ENCODE assay signal across 2 cellular contexts in genomic region chr2:27378809-27379290, GRCh38.
TF ChIP-seq lines count a peak whose summit lies in the region.

No MANE protein-coding gene starts in this region.

TF ChIP-seq in SK-N-SH, 30 proteins besides CTCF, POLR2A, EP300 and RAD21 (continued from another document):
- no peak for TF ChIP-seq FOXJ3 (CRISPR knock-in tag; IDR thresholded peaks at IDR 0.05)
- no peak for TF ChIP-seq RFX5 (IDR thresholded peaks at IDR 0.05; ENCODE audit: low read length)
- TF ChIP-seq JUND (IDR thresholded peaks at IDR 0.05): no peak; the same call in 1 of the 2 replicates
- TF ChIP-seq SIN3A (IDR thresholded peaks at IDR 0.05; ENCODE audit: borderline replicate concordance, low read depth, low read length): no peak
- no peak for TF ChIP-seq RXRA (IDR thresholded peaks at IDR 0.05; ENCODE audit: borderline replicate concordance, low read depth)
- no peak for TF ChIP-seq ELF1 (IDR thresholded peaks at IDR 0.05)
- no peak for TF ChIP-seq TEAD4 (IDR thresholded peaks at IDR 0.05; ENCODE audit: borderline replicate concordance, insufficient read depth)
- TF ChIP-seq EZH2phosphoT487 (IDR thresholded peaks at IDR 0.05; ENCODE audit: borderline replicate concordance, low read depth): no peak
- no peak for TF ChIP-seq ZBTB33 (IDR thresholded peaks at IDR 0.05; ENCODE audit: borderline replicate concordance, low read depth)
- TF ChIP-seq MEF2A (IDR thresholded peaks at IDR 0.05; ENCODE audit: borderline replicate concordance, low read depth): no peak
- TF ChIP-seq TCF12 (IDR thresholded peaks at IDR 0.05): no peak
- TF ChIP-seq NRF1 (IDR thresholded peaks at IDR 0.05; ENCODE audit: low read depth, low read length): no peak
- no peak for TF ChIP-seq YY1 (IDR thresholded peaks at IDR 0.05; ENCODE audit: low read depth)

TF ChIP-seq in SK-N-SH treated with all-trans-retinoic acid at 6 μM for 48 hours, 23 proteins besides CTCF, POLR2A, EP300 and RAD21 (continued from another document):
- TF ChIP-seq CREB5 (CRISPR knock-in tag; IDR thresholded peaks at IDR 0.05; ENCODE audit: low read depth) (no peak), GLIS3 (CRISPR knock-in tag; IDR thresholded peaks at IDR 0.05) (no peak), SNAI2 (CRISPR knock-in tag; IDR thresholded peaks at IDR 0.05) (no peak), OSR1 (CRISPR knock-in tag; IDR thresholded peaks at IDR 0.05) (no peak), CSRNP3 (CRISPR knock-in tag; IDR thresholded peaks at IDR 0.05) (no peak), PATZ1 (CRISPR knock-in tag; IDR thresholded peaks at IDR 0.05; ENCODE audit: borderline replicate concordance) (no peak), ZNF70 (CRISPR knock-in tag; IDR thresholded peaks at IDR 0.05) (no peak), ISL1 (CRISPR knock-in tag; IDR thresholded peaks at IDR 0.05) (no peak), CSDC2 (CRISPR knock-in tag; IDR thresholded peaks at IDR 0.05) (no peak), TCF4 (CRISPR knock-in tag; IDR thresholded peaks at IDR 0.05; ENCODE audit: borderline replicate concordance) (no peak), ZC3H10 (CRISPR knock-in tag; IDR thresholded peaks at IDR 0.05) (no peak), ARNTL (CRISPR knock-in tag; IDR thresholded peaks at IDR 0.05; ENCODE audit: borderline replicate concordance, low read depth) (no peak), RARB (CRISPR knock-in tag; IDR thresholded peaks at IDR 0.05) (no peak), ZFP3 (CRISPR knock-in tag; IDR thresholded peaks at IDR 0.05) (no peak), BACH2 (CRISPR knock-in tag; IDR thresholded peaks at IDR 0.05; ENCODE audit: borderline replicate concordance) (no peak), ZNF8 (CRISPR knock-in tag; IDR thresholded peaks at IDR 0.05) (no peak)
